ENCODE assay signal across 19 cellular contexts in genomic region chr5:39093351-39093749, GRCh38. TPM values are rescaled to one million over a fixed set of nuclear protein-coding genes. Genes with fewer than 3 reads are reported as not detected.
DNase-seq lines count a peak whose midpoint lies in the region; ATAC-seq and TF ChIP-seq lines count a peak whose summit lies in the region.
"Had no signal": no experiment of that assay in that cellular context is flagged by ENCODE, and none has a peak within 500 bp of the region (broad histone marks: within the 10 kb centered on the region; RNA-seq: fewer than 3 reads in every experiment).

No MANE protein-coding gene starts in this region.

- TF ChIP-seq POLR2A in prostate gland (IDR thresholded peaks at IDR 0.05) = no peak

- H3K9me3 Mint-ChIP-seq in activated CD8-positive, alpha-beta T cell treated with anti-CD3 and anti-CD28 coated beads for 36 hours = no peaks in the 10 kb centered on the region
- H3K9me3 Mint-ChIP-seq in activated CD8-positive, alpha-beta T cell treated with anti-CD3 and anti-CD28 coated beads, Interleukin-2, amount 10 ng/mL, durations not matched to agents 7 days and 5 days (ENCODE audit: insufficient read depth) = no peaks in the 10 kb centered on the region
- no peaks in the 10 kb centered on the region for H3K9me3 Mint-ChIP-seq in activated T-helper 17 cell treated with anti-CD3 and anti-CD28 coated beads, Interleukin-2, amount 50 U/mL, for 72 hours
- no peaks in the 10 kb centered on the region for H3K9me3 Mint-ChIP-seq in activated T-helper 1 cell treated with anti-CD3 and anti-CD28 coated beads, Interleukin-12 subunit alpha, Interleukin-12 subunit beta, Interleukin-2, Interleukin-4 antibody, amounts not matched to agents 30 ng/mL and 10 ng/mL and 1 ng/mL, durations not matched to agents 14 hours and 24 hours and 36 hours
- H3K9me3 Mint-ChIP-seq: natural killer cell had no signal

- H3K27me3 ChIP-seq in prostate gland (replicated peaks; ENCODE audit: insufficient read depth) = no peaks in the 10 kb centered on the region

- TF ChIP-seq CTCF in activated CD8-positive, alpha-beta T cell treated with anti-CD3 and anti-CD28 coated beads for 36 hours (IDR thresholded peaks at IDR 0.05) = no peak
- TF ChIP-seq CTCF in fibroblast of the aortic adventitia (IDR thresholded peaks at IDR 0.05; ENCODE audit: insufficient read depth, low read length) (no peak), prostate gland (IDR thresholded peaks at IDR 0.05) (no peak)

- no peaks in the 10 kb centered on the region for H3K36me3 Mint-ChIP-seq in activated CD8-positive, alpha-beta T cell treated with anti-CD3 and anti-CD28 coated beads for 36 hours (ENCODE audit: low read depth)
- no peaks in the 10 kb centered on the region for H3K36me3 Mint-ChIP-seq in activated CD8-positive, alpha-beta T cell treated with anti-CD3 and anti-CD28 coated beads, Interleukin-2, amount 10 ng/mL, durations not matched to agents 7 days and 5 days (ENCODE audit: low read depth)
- H3K36me3 Mint-ChIP-seq in activated T-helper 17 cell treated with anti-CD3 and anti-CD28 coated beads, Interleukin-2, amount 50 U/mL, for 72 hours (ENCODE audit: low read depth) = no peaks in the 10 kb centered on the region
- H3K36me3 Mint-ChIP-seq in activated T-helper 1 cell treated with anti-CD3 and anti-CD28 coated beads, Interleukin-12 subunit alpha, Interleukin-12 subunit beta, Interleukin-2, Interleukin-4 antibody, amounts not matched to agents 30 ng/mL and 10 ng/mL and 1 ng/mL, durations not matched to agents 14 hours and 24 hours and 36 hours (ENCODE audit: low read depth) = no peaks in the 10 kb centered on the region
- H3K36me3 Mint-ChIP-seq: natural killer cell had no signal

- H3K27ac Mint-ChIP-seq in activated CD8-positive, alpha-beta T cell treated with anti-CD3 and anti-CD28 coated beads for 36 hours = no peak overlapping the region
- H3K27ac Mint-ChIP-seq in activated CD8-positive, alpha-beta T cell treated with anti-CD3 and anti-CD28 coated beads, Interleukin-2, amount 10 ng/mL, durations not matched to agents 7 days and 5 days = no peak overlapping the region
- no peak overlapping the region for H3K27ac Mint-ChIP-seq in activated T-helper 17 cell treated with anti-CD3 and anti-CD28 coated beads, Interleukin-2, amount 50 U/mL, for 72 hours
- no peak overlapping the region for H3K27ac Mint-ChIP-seq in activated T-helper 1 cell treated with anti-CD3 and anti-CD28 coated beads, Interleukin-12 subunit alpha, Interleukin-12 subunit beta, Interleukin-2, Interleukin-4 antibody, amounts not matched to agents 30 ng/mL and 10 ng/mL and 1 ng/mL, durations not matched to agents 14 hours and 24 hours and 36 hours
- H3K27ac Mint-ChIP-seq: activated CD8-positive, alpha-beta memory T cell treated with anti-CD3 and anti-CD28 coated beads, Interleukin-2, amount 10 ng/mL, durations not matched to agents 7 days and 5 days; H9; natural killer cell had no signal

- peaks cover 7% of the 10 kb centered on the region for H3K4me1 Mint-ChIP-seq in activated CD8-positive, alpha-beta T cell treated with anti-CD3 and anti-CD28 coated beads for 36 hours (ENCODE audit: low read depth)
- H3K4me1 Mint-ChIP-seq in activated CD8-positive, alpha-beta T cell treated with anti-CD3 and anti-CD28 coated beads, Interleukin-2, amount 10 ng/mL, durations not matched to agents 7 days and 5 days (ENCODE audit: low read depth) = no peaks in the 10 kb centered on the region
- peaks cover 5% of the 10 kb centered on the region for H3K4me1 Mint-ChIP-seq in activated T-helper 17 cell treated with anti-CD3 and anti-CD28 coated beads, Interleukin-2, amount 50 U/mL, for 72 hours
- peaks cover 10% of the 10 kb centered on the region for H3K4me1 Mint-ChIP-seq in activated T-helper 1 cell treated with anti-CD3 and anti-CD28 coated beads, Interleukin-12 subunit alpha, Interleukin-12 subunit beta, Interleukin-2, Interleukin-4 antibody, amounts not matched to agents 30 ng/mL and 10 ng/mL and 1 ng/mL, durations not matched to agents 14 hours and 24 hours and 36 hours (ENCODE audit: low read depth)
- H3K4me1 Mint-ChIP-seq: activated CD8-positive, alpha-beta memory T cell treated with anti-CD3 and anti-CD28 coated beads, Interleukin-2, amount 10 ng/mL, durations not matched to agents 7 days and 5 days; H9; natural killer cell had no signal

- H3K4me3 Mint-ChIP-seq in activated CD8-positive, alpha-beta T cell treated with anti-CD3 and anti-CD28 coated beads for 36 hours = no peak overlapping the region
- H3K4me3 Mint-ChIP-seq in activated CD8-positive, alpha-beta T cell treated with anti-CD3 and anti-CD28 coated beads, Interleukin-2, amount 10 ng/mL, durations not matched to agents 7 days and 5 days = no peak overlapping the region
- no peak overlapping the region for H3K4me3 Mint-ChIP-seq in activated T-helper 17 cell treated with anti-CD3 and anti-CD28 coated beads, Interleukin-2, amount 50 U/mL, for 72 hours
- H3K4me3 Mint-ChIP-seq in activated T-helper 1 cell treated with anti-CD3 and anti-CD28 coated beads, Interleukin-12 subunit alpha, Interleukin-12 subunit beta, Interleukin-2, Interleukin-4 antibody, amounts not matched to agents 30 ng/mL and 10 ng/mL and 1 ng/mL, durations not matched to agents 14 hours and 24 hours and 36 hours = no peak overlapping the region
- H3K4me3 Mint-ChIP-seq: activated CD8-positive, alpha-beta memory T cell treated with anti-CD3 and anti-CD28 coated beads, Interleukin-2, amount 10 ng/mL, durations not matched to agents 7 days and 5 days; H9; natural killer cell had no signal

- no peak for DNase-seq in activated CD8-positive, alpha-beta T cell treated with anti-CD3 and anti-CD28 coated beads for 36 hours
- DNase-seq in activated CD8-positive, alpha-beta T cell treated with anti-CD3 and anti-CD28 coated beads, Interleukin-2, amount 10 ng/mL, durations not matched to agents 7 days and 5 days = no peak
- DNase-seq in fibroblast of the aortic adventitia (ENCODE audit: low read depth) (peak; percentile 47), prostate gland (ENCODE audit: low spot score) (no peak), 8988T (no peak), posterior cingulate gyrus (no peak)
- no peak for DNase-seq in activated T-helper 1 cell treated with anti-CD3 and anti-CD28 coated beads, Interleukin-12 subunit alpha, Interleukin-12 subunit beta, Interleukin-2, Interleukin-4 antibody, amounts not matched to agents 30 ng/mL and 10 ng/mL and 1 ng/mL, durations not matched to agents 14 hours and 24 hours and 36 hours (ENCODE audit: low spot score)
- DNase-seq: activated CD8-positive, alpha-beta memory T cell treated with anti-CD3 and anti-CD28 coated beads, Interleukin-2, amount 10 ng/mL, durations not matched to agents 7 days and 5 days; activated gamma-delta T cell; amniotic stem cell; effector memory CD4-positive, alpha-beta T cell; H9; hypothalamus; KG1; natural killer cell; T1000 had no signal

- 48% methylated on average over 1 of the region's 1 CpG for WGBS in prostate gland

- H3K4me1 ChIP-seq in prostate gland (replicated peaks) = no peaks in the 10 kb centered on the region

- no peaks in the 10 kb centered on the region for H3K9me3 ChIP-seq in prostate gland

- POLR2A ChIA-PET in activated CD8-positive, alpha-beta T cell treated with anti-CD3 and anti-CD28 coated beads for 36 hours (lab: Charles Lee) = no interaction called here
- POLR2A ChIA-PET in activated CD8-positive, alpha-beta T cell treated with anti-CD3 and anti-CD28 coated beads, Interleukin-2, amount 10 ng/mL, durations not matched to agents 7 days and 5 days (lab: Charles Lee) = no interaction called here

- H3K27me3 Mint-ChIP-seq in activated CD8-positive, alpha-beta T cell treated with anti-CD3 and anti-CD28 coated beads for 36 hours = peaks cover 3% of the 10 kb centered on the region
- H3K27me3 Mint-ChIP-seq in activated CD8-positive, alpha-beta T cell treated with anti-CD3 and anti-CD28 coated beads, Interleukin-2, amount 10 ng/mL, durations not matched to agents 7 days and 5 days (ENCODE audit: low read depth) = peaks cover 23% of the 10 kb centered on the region
- H3K27me3 Mint-ChIP-seq in activated T-helper 17 cell treated with anti-CD3 and anti-CD28 coated beads, Interleukin-2, amount 50 U/mL, for 72 hours = peaks cover 3% of the 10 kb centered on the region
- H3K27me3 Mint-ChIP-seq in activated T-helper 1 cell treated with anti-CD3 and anti-CD28 coated beads, Interleukin-12 subunit alpha, Interleukin-12 subunit beta, Interleukin-2, Interleukin-4 antibody, amounts not matched to agents 30 ng/mL and 10 ng/mL and 1 ng/mL, durations not matched to agents 14 hours and 24 hours and 36 hours (ENCODE audit: insufficient read depth) = peaks cover 23% of the 10 kb centered on the region

- no peak overlapping the region for H3K27ac ChIP-seq in prostate gland
- H3K27ac ChIP-seq: SK-N-MC had no signal

- peak; percentile 30 for ATAC-seq in activated CD8-positive, alpha-beta T cell treated with anti-CD3 and anti-CD28 coated beads for 36 hours
- no peak for ATAC-seq in activated CD8-positive, alpha-beta T cell treated with anti-CD3 and anti-CD28 coated beads, Interleukin-2, amount 10 ng/mL, durations not matched to agents 7 days and 5 days
- ATAC-seq in activated T-helper 17 cell treated with anti-CD3 and anti-CD28 coated beads, Interleukin-2, amount 50 U/mL, for 72 hours (replicated peaks) = peak; percentile 81
- ATAC-seq: activated CD4-positive, CD25-positive, alpha-beta regulatory T cell treated with anti-CD3 and anti-CD28 coated beads, Interleukin-2, amount 50 U/mL, for 24 hours; activated CD8-positive, alpha-beta memory T cell treated with anti-CD3 and anti-CD28 coated beads, Interleukin-2, amount 10 ng/mL, durations not matched to agents 7 days and 5 days; natural killer cell had no signal

- H3K36me3 ChIP-seq in prostate gland = no peaks in the 10 kb centered on the region

- CTCF ChIA-PET in activated CD8-positive, alpha-beta T cell treated with anti-CD3 and anti-CD28 coated beads for 36 hours (lab: Charles Lee) = interaction anchor here (0.8 to 1.1 kb wide), 3 partner anchors 12 to 190 kb away, joined by 3 to 4 read pairs (median 3); no protein-coding TSS in a partner anchor
- CTCF ChIA-PET in activated CD8-positive, alpha-beta T cell treated with anti-CD3 and anti-CD28 coated beads, Interleukin-2, amount 10 ng/mL, durations not matched to agents 7 days and 5 days (lab: Charles Lee) = no interaction called here

- intact Hi-C loops in activated CD8-positive, alpha-beta T cell treated with anti-CD3 and anti-CD28 coated beads for 36 hours (cut with micrococcal nuclease) = no loop called here
- intact Hi-C loops in prostate gland (cut with DNase I) = no loop called here
- intact Hi-C loops in activated T-helper 1 cell treated with anti-CD3 and anti-CD28 coated beads, Interleukin-12 subunit alpha, Interleukin-12 subunit beta, Interleukin-2, Interleukin-4 antibody, amounts not matched to agents 30 ng/mL and 10 ng/mL and 1 ng/mL, durations not matched to agents 14 hours and 24 hours and 36 hours (cut with micrococcal nuclease) = no loop called here
- intact Hi-C loops in posterior cingulate gyrus (cut with DNase I) = no loop called here

- no peak overlapping the region for H3K4me3 ChIP-seq in fibroblast of the aortic adventitia (ENCODE audit: low read depth, low read length)
- no peak overlapping the region for H3K4me3 ChIP-seq in prostate gland
- H3K4me3 ChIP-seq: SK-N-MC had no signal

RNA-seq across cellular contexts. Expression of gene RICTOR, which starts 19.2 kb away (rescaled TPM):
- total RNA-seq in activated CD8-positive, alpha-beta T cell treated with anti-CD3 and anti-CD28 coated beads for 36 hours = 10 to 100 TPM; 23.9 to 26.1 TPM
- 10 to 100 TPM; 38.8 to 41.6 TPM for total RNA-seq in activated CD8-positive, alpha-beta T cell treated with anti-CD3 and anti-CD28 coated beads, Interleukin-2, amount 10 ng/mL, durations not matched to agents 7 days and 5 days
- total RNA-seq in activated T-helper 17 cell treated with anti-CD3 and anti-CD28 coated beads, Interleukin-2, amount 50 U/mL, for 72 hours = 10 to 100 TPM; 35.1 to 84.8 TPM
- 17.3 and 55.0 TPM in 2 replicates for total RNA-seq in fibroblast of the aortic adventitia (ENCODE audit: low replicate concordance)
- total RNA-seq in prostate gland = 10 to 100 TPM; 21.5 to 36.8 TPM
- total RNA-seq in activated T-helper 1 cell treated with anti-CD3 and anti-CD28 coated beads, Interleukin-12 subunit alpha, Interleukin-12 subunit beta, Interleukin-2, Interleukin-4 antibody, amounts not matched to agents 30 ng/mL and 10 ng/mL and 1 ng/mL, durations not matched to agents 14 hours and 24 hours and 36 hours = 30.1 and 33.9 TPM in 2 replicates
